ENCODE assay signal across 1 cellular context in genomic region chr1:160251006-160251405, GRCh38.
TF ChIP-seq lines count a peak whose summit lies in the region.

No MANE protein-coding gene starts in this region.

TF ChIP-seq in HepG2, 621 proteins besides CTCF, POLR2A, EP300 and RAD21 (continues in another document):
- peak; percentile 34 for TF ChIP-seq PAXIP1 (CRISPR knock-in tag; conservative IDR thresholded peaks at IDR 0.05)
- TF ChIP-seq SATB2 (CRISPR knock-in tag; IDR thresholded peaks at IDR 0.05), result no peak
- no peak for TF ChIP-seq KDM2A (CRISPR knock-in tag; IDR thresholded peaks at IDR 0.05; ENCODE audit: borderline replicate concordance, low read depth)
- no peak for TF ChIP-seq ZGPAT (CRISPR knock-in tag; IDR thresholded peaks at IDR 0.05)
- no peak for TF ChIP-seq ZNF713 (CRISPR knock-in tag; IDR thresholded peaks at IDR 0.05)
- TF ChIP-seq ELK4 (CRISPR knock-in tag; IDR thresholded peaks at IDR 0.05; ENCODE audit: borderline replicate concordance), result no peak
- no peak for TF ChIP-seq RERE (CRISPR knock-in tag; IDR thresholded peaks at IDR 0.05; ENCODE audit: low read depth)
- TF ChIP-seq GLMP (CRISPR knock-in tag; IDR thresholded peaks at IDR 0.05; ENCODE audit: borderline replicate concordance), result no peak
- no peak for TF ChIP-seq THAP9 (CRISPR knock-in tag; IDR thresholded peaks at IDR 0.05; ENCODE audit: borderline replicate concordance)
- no peak for TF ChIP-seq ZBTB2 (CRISPR knock-in tag; IDR thresholded peaks at IDR 0.05; ENCODE audit: low read depth)
- TF ChIP-seq ZNF503 (CRISPR knock-in tag; IDR thresholded peaks at IDR 0.05), result no peak
- no peak for TF ChIP-seq FOSL1 (CRISPR knock-in tag; IDR thresholded peaks at IDR 0.05; ENCODE audit: borderline replicate concordance)
- TF ChIP-seq HNF4G (IDR thresholded peaks at IDR 0.05; ENCODE audit: borderline replicate concordance, low read depth, low read length), result 0 out of 2 replicates have a peak, but pooled peaks have one; percentile 18
- TF ChIP-seq HNF4G (CRISPR knock-in tag; IDR thresholded peaks at IDR 0.05; ENCODE audit: borderline replicate concordance, low read depth), result no peak
- TF ChIP-seq RBFOX2 (IDR thresholded peaks at IDR 0.05; ENCODE audit: low read depth, low read length), result 0 out of 2 replicates have a peak, but pooled peaks have one; percentile 27
- TF ChIP-seq HOXA5 (CRISPR knock-in tag; IDR thresholded peaks at IDR 0.05), result no peak
- TF ChIP-seq EED (CRISPR knock-in tag; IDR thresholded peaks at IDR 0.05), result no peak
- TF ChIP-seq TFAP4 (IDR thresholded peaks at IDR 0.05; ENCODE audit: borderline replicate concordance, low read depth), result 0 out of 2 replicates have a peak, but pooled peaks have one; percentile 9
- no peak for TF ChIP-seq ATM (IDR thresholded peaks at IDR 0.05; ENCODE audit: borderline replicate concordance)
- TF ChIP-seq RFX3 (CRISPR knock-in tag; IDR thresholded peaks at IDR 0.05), result no peak
- no peak for TF ChIP-seq ZBTB10 (CRISPR knock-in tag; IDR thresholded peaks at IDR 0.05; ENCODE audit: borderline replicate concordance)
- TF ChIP-seq HNF4A (CRISPR knock-in tag; IDR thresholded peaks at IDR 0.05), result peak; percentile 69; the same call in 1 of the 2 replicates
- TF ChIP-seq ZNF784 (CRISPR knock-in tag; IDR thresholded peaks at IDR 0.05; ENCODE audit: borderline replicate concordance), result no peak
- TF ChIP-seq NCOA2 (CRISPR knock-in tag; IDR thresholded peaks at IDR 0.05), result no peak
- no peak for TF ChIP-seq ATF3 (CRISPR knock-in tag; IDR thresholded peaks at IDR 0.05)
